ENCODE assay signal across 13 cellular contexts in genomic region chr18:25650201-25650941, GRCh38.
A peak's percentile ranks its signal among the peaks of the same experiment; 100 is the strongest.
DNase-seq lines count a peak whose midpoint lies in the region; ATAC-seq and TF ChIP-seq lines count a peak whose summit lies in the region.
"Had no signal": no experiment of that assay in that cellular context is flagged by ENCODE, and none has a peak within 500 bp of the region (broad histone marks: within the 10 kb centered on the region; RNA-seq: fewer than 3 reads in every experiment).

No MANE protein-coding gene starts in this region.

- no peaks in the 10 kb centered on the region for H3K79me2 ChIP-seq in osteoblast (ENCODE audit: insufficient read depth, low read length)

- peaks cover 32% of the 10 kb centered on the region for H3K4me1 ChIP-seq in osteoblast (ENCODE audit: insufficient read depth, low read length)
- no peaks in the 10 kb centered on the region for H3K4me1 ChIP-seq in CD8-positive, alpha-beta memory T cell (ENCODE audit: insufficient read depth, low read length)

- CTCF ChIA-PET in CD8-positive, alpha-beta memory T cell (lab: Charles Lee) = no interaction called here

- peak overlapping the region; percentile 88 for H3K27ac ChIP-seq in osteoblast (ENCODE audit: low read depth, low read length)
- no peak overlapping the region for H3K27ac ChIP-seq in CD8-positive, alpha-beta memory T cell (ENCODE audit: low read depth, low read length)
- H3K27ac ChIP-seq: dorsolateral prefrontal cortex had no signal

- H4K20me1 ChIP-seq in osteoblast (ENCODE audit: insufficient read depth, low read length) = no peaks in the 10 kb centered on the region

- H3K4me3 ChIP-seq in epithelial cell of proximal tubule (ENCODE audit: low read depth, low read length) = no peak overlapping the region
- H3K4me3 ChIP-seq in osteoblast (ENCODE audit: insufficient read depth, low read length) = peak overlapping the region; percentile 26
- H3K4me3 ChIP-seq in CD8-positive, alpha-beta memory T cell (ENCODE audit: low read length) = no peak overlapping the region
- H3K4me3 ChIP-seq: dorsolateral prefrontal cortex had no signal

- H2AFZ ChIP-seq in osteoblast (ENCODE audit: low read length) = peak overlapping the region; percentile 21

- ATAC-seq in HG03378 (IDR thresholded peaks at IDR 0.05; ENCODE audit: unreplicated experiment) (no peak), HG03520 (IDR thresholded peaks at IDR 0.05; ENCODE audit: unreplicated experiment) (no peak)
- ATAC-seq: stimulated activated naive CD8-positive, alpha-beta T cell treated with anti-CD3 and anti-CD28 coated beads, Interleukin-15, Interleukin-2, amounts not matched to agents 100 U/mL and 50 U/mL, for 24 hours had no signal

- H3K4me2 ChIP-seq in osteoblast (ENCODE audit: insufficient read depth, low read length) = peak overlapping the region; percentile 59

- H3K9me3 ChIP-seq in osteoblast (ENCODE audit: low read depth, low read length) = no peaks in the 10 kb centered on the region
- no peaks in the 10 kb centered on the region for H3K9me3 ChIP-seq in CD8-positive, alpha-beta memory T cell (ENCODE audit: low read length)

- DNase-seq in Daoy (ENCODE audit: low read depth) = peak; percentile 88
- DNase-seq in NCI-H187 (lab: John Stamatoyannopoulos, UW) = peak; percentile 11 to 47
- peak; percentile 83 for DNase-seq in epithelial cell of proximal tubule (ENCODE audit: low read depth)
- peak; percentile 51 for DNase-seq in osteoblast (ENCODE audit: insufficient read length, low spot score, missing footprints)
- DNase-seq in CD8-positive, alpha-beta memory T cell = no peak
- no peak for DNase-seq in NCI-H748 treated with DMSO at 0.1 percent for 48 hours (lab: John Stamatoyannopoulos, UW)
- DNase-seq: activated CD4-positive, alpha-beta T cell treated with anti-CD3 and anti-CD28 coated beads, Interleukin-2, amount 50 U/mL, for 1 hour; activated gamma-delta T cell; dorsolateral prefrontal cortex; stimulated activated CD4-positive, alpha-beta T cell treated with anti-CD3 and anti-CD28 coated beads, Interleukin-2, amount 100 ng/mL, for 24 hours; stimulated activated naive CD8-positive, alpha-beta T cell treated with anti-CD3 and anti-CD28 coated beads, Interleukin-15, Interleukin-2, amounts not matched to agents 100 U/mL and 50 U/mL, for 24 hours had no signal

- no peaks in the 10 kb centered on the region for H3K27me3 ChIP-seq in osteoblast (ENCODE audit: insufficient read depth, low read length)
- H3K27me3 ChIP-seq in CD8-positive, alpha-beta memory T cell (ENCODE audit: insufficient read depth, low read length, poor library complexity, severe bottlenecking) = no peaks in the 10 kb centered on the region

- no peaks in the 10 kb centered on the region for H3K36me3 Mint-ChIP-seq in CD8-positive, alpha-beta memory T cell

- POLR2A ChIA-PET in CD8-positive, alpha-beta memory T cell (lab: Charles Lee) = no interaction called here

- H3K4me3 Mint-ChIP-seq in CD8-positive, alpha-beta memory T cell = no peak overlapping the region

- H3K27ac Mint-ChIP-seq in CD8-positive, alpha-beta memory T cell = no peak overlapping the region

- no peaks in the 10 kb centered on the region for H3K36me3 ChIP-seq in osteoblast (ENCODE audit: insufficient read depth, low read length)
- no peaks in the 10 kb centered on the region for H3K36me3 ChIP-seq in CD8-positive, alpha-beta memory T cell (ENCODE audit: insufficient read depth, low read length)

- H3K9me3 Mint-ChIP-seq in CD8-positive, alpha-beta memory T cell = peaks cover 0 to 6% (median 0%) of the 10 kb centered on the region in 5 donors

- H3K27me3 Mint-ChIP-seq in CD8-positive, alpha-beta memory T cell = no peaks in the 10 kb centered on the region

- TF ChIP-seq CTCF in epithelial cell of proximal tubule (conservative IDR thresholded peaks at IDR 0.05; ENCODE audit: low read depth, low read length) = no peak
- TF ChIP-seq CTCF in osteoblast (IDR thresholded peaks at IDR 0.05; ENCODE audit: extremely low read depth, low read depth, low read length) = no peak

- no peaks in the 10 kb centered on the region for H3K4me1 Mint-ChIP-seq in CD8-positive, alpha-beta memory T cell

Comparison
In these comparisons a context has a peak if more than half of its experiments do, and no peak if none do; other contexts are left out.
1. DNase-seq: peak in Daoy (single experiment), NCI-H187 (2 of 2), epithelial cell of proximal tubule (single experiment) and osteoblast (single experiment); none in CD8-positive, alpha-beta memory T cell (0 of 5) and NCI-H748 treated with DMSO at 0.1 percent for 48 hours (single experiment).